ENCODE assay signal across 20 cellular contexts in the genomic region with DNA sequence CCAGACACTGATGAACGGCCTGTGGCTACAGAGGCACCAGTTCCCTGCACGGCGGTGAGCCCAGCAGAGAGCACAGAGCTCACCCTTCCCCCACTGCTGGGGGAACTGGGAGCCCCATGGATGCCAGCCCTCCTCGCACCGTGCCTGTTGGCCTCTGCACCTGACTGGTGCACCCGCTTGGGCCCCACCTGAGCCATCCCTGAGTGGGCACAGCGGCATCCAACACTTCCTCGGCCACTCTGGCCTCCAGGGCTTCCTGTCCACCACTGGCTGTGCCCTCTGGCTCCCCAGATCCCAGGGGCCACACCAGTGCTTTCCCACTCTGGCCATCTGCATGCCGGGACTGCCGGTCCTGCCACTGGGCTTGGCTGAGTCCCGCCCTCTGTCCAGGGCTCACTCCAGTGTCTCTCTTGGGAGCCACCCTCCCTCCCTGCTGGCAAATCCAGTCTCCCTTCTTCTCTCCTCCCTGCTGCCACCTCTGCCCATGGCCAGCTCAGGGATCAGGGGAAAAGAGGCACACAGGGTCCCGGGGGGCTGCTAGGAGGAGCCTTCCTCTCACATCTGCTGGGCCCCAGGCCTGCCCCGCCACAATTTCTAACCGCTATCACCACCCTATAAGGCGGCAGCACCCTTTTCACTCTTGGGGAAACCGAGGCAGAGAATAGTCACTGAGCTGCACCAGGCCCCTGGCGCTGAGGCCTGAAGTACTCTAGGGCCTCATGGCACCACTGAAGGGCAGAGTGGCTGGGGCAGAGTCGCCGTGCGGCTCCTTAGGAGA. TPM values are rescaled to one million over a fixed set of nuclear protein-coding genes. Genes with fewer than 3 reads are reported as not detected.
DNase-seq lines count a peak whose midpoint lies in the region; ATAC-seq and TF ChIP-seq lines count a peak whose summit lies in the region.
"Had no signal": no experiment of that assay in that cellular context is flagged by ENCODE, and none has a peak within 500 bp of the region (broad histone marks: within the 10 kb centered on the region; RNA-seq: fewer than 3 reads in every experiment).

No MANE protein-coding gene starts in this region.

- no peak overlapping the region for H3K4me3 ChIP-seq in upper lobe of left lung

- no peak overlapping the region for H3K4me3 Mint-ChIP-seq in activated naive CD4-positive, alpha-beta T cell treated with anti-CD3 and anti-CD28 coated beads for 36 hours
- no peak overlapping the region for H3K4me3 Mint-ChIP-seq in activated T-helper 17 cell treated with anti-CD3 and anti-CD28 coated beads, Interleukin-2, amount 50 U/mL, for 72 hours
- H3K4me3 Mint-ChIP-seq: nephron progenitor cell, type B pancreatic cell, WTC11 had no signal

- POLR2A ChIA-PET in RWPE1 (lab: Yijun Ruan, JAX; ENCODE audit: low non-redundant PET) = no interaction called here

- no peaks in the 10 kb centered on the region for H3K4me1 Mint-ChIP-seq in activated naive CD4-positive, alpha-beta T cell treated with anti-CD3 and anti-CD28 coated beads for 36 hours (ENCODE audit: low read depth)
- peaks cover 5% of the 10 kb centered on the region for H3K4me1 Mint-ChIP-seq in activated T-helper 17 cell treated with anti-CD3 and anti-CD28 coated beads, Interleukin-2, amount 50 U/mL, for 72 hours

- TF ChIP-seq CTCF in RWPE1 (conservative IDR thresholded peaks at IDR 0.05; ENCODE audit: low read depth) (no peak), upper lobe of left lung (IDR thresholded peaks at IDR 0.05) (no peak)

- H3K36me3 ChIP-seq in upper lobe of left lung = no peaks in the 10 kb centered on the region

- H3K27me3 Mint-ChIP-seq in activated naive CD4-positive, alpha-beta T cell treated with anti-CD3 and anti-CD28 coated beads for 36 hours (ENCODE audit: low read depth) = no peaks in the 10 kb centered on the region
- H3K27me3 Mint-ChIP-seq in activated T-helper 17 cell treated with anti-CD3 and anti-CD28 coated beads, Interleukin-2, amount 50 U/mL, for 72 hours = no peaks in the 10 kb centered on the region
- H3K27me3 Mint-ChIP-seq: type B pancreatic cell had no signal

- ATAC-seq in upper lobe of left lung (ENCODE audit: low FRiP score in 2 of 2) = no peak
- ATAC-seq in activated T-helper 17 cell treated with anti-CD3 and anti-CD28 coated beads, Interleukin-2, amount 50 U/mL, for 72 hours (replicated peaks) = no peak

- peaks cover 0 to 29% (median 11%) of the 10 kb centered on the region in 4 donors for H3K4me1 ChIP-seq in upper lobe of left lung

- H3K27me3 ChIP-seq in upper lobe of left lung = no peaks in the 10 kb centered on the region

- TF ChIP-seq EP300 in upper lobe of left lung (IDR thresholded peaks at IDR 0.05) = no peak

- no peaks in the 10 kb centered on the region for H3K9me3 Mint-ChIP-seq in activated naive CD4-positive, alpha-beta T cell treated with anti-CD3 and anti-CD28 coated beads for 36 hours
- H3K9me3 Mint-ChIP-seq in activated T-helper 17 cell treated with anti-CD3 and anti-CD28 coated beads, Interleukin-2, amount 50 U/mL, for 72 hours = no peaks in the 10 kb centered on the region
- H3K9me3 Mint-ChIP-seq: type B pancreatic cell had no signal

- DNase-seq in activated naive CD4-positive, alpha-beta T cell treated with anti-CD3 and anti-CD28 coated beads, Interleukin-2, amount 50 U/mL, for 16 hours = peak; percentile 7
- no peak for DNase-seq in activated naive CD4-positive, alpha-beta T cell treated with anti-CD3 and anti-CD28 coated beads for 36 hours
- DNase-seq in RWPE1 (ENCODE audit: low spot score) = no peak
- DNase-seq in iPS-NIHi11 (ENCODE audit: low spot score) = peak; percentile 13
- DNase-seq in upper lobe of left lung = peak; percentile 19 to 59
- no peak for DNase-seq in NCI-H524 (lab: John Stamatoyannopoulos, UW)
- no peak for DNase-seq in DMS153 (lab: John Stamatoyannopoulos, UW)
- DNase-seq: activated CD4-positive, alpha-beta T cell treated with anti-CD3 and anti-CD28 coated beads, Interleukin-2, amount 50 U/mL, for 4 hours; activated naive CD4-positive, alpha-beta T cell treated with Interleukin-2 at 50 U/mL for 16 hours; cortex of kidney; NCI-H1048; NCI-H1930; NCI-H2227 treated with DMSO at 0.1 percent for 48 hours; nephron progenitor cell; small intestine; stimulated activated CD4-positive, alpha-beta T cell treated with anti-CD3 and anti-CD28 coated beads, Interleukin-1b, Interleukin-23, amount 100 ng/mL, for 48 hours; T-helper 9 cell had no signal

- H3K27ac ChIP-seq in RWPE1 = peak overlapping the region; percentile 10; the same call in 1 of the 2 replicates
- no peak overlapping the region for H3K27ac ChIP-seq in upper lobe of left lung

- H3K9me3 ChIP-seq in upper lobe of left lung = no peaks in the 10 kb centered on the region

- no peak overlapping the region for H3K27ac Mint-ChIP-seq in activated naive CD4-positive, alpha-beta T cell treated with anti-CD3 and anti-CD28 coated beads for 36 hours
- H3K27ac Mint-ChIP-seq in activated T-helper 17 cell treated with anti-CD3 and anti-CD28 coated beads, Interleukin-2, amount 50 U/mL, for 72 hours = no peak overlapping the region
- H3K27ac Mint-ChIP-seq: nephron progenitor cell, type B pancreatic cell, WTC11 had no signal

- TF ChIP-seq POLR2A in upper lobe of left lung (IDR thresholded peaks at IDR 0.05) = no peak

- WGBS in upper lobe of left lung, 2 donors = 83 to 93% methylated on average over 8 to 15 of the region's 20 CpGs

- intact Hi-C loops in activated naive CD4-positive, alpha-beta T cell treated with anti-CD3 and anti-CD28 coated beads for 36 hours (cut with micrococcal nuclease) = no loop called here

- H3K36me3 Mint-ChIP-seq in activated naive CD4-positive, alpha-beta T cell treated with anti-CD3 and anti-CD28 coated beads for 36 hours (ENCODE audit: low read depth) = no peaks in the 10 kb centered on the region
- no peaks in the 10 kb centered on the region for H3K36me3 Mint-ChIP-seq in activated T-helper 17 cell treated with anti-CD3 and anti-CD28 coated beads, Interleukin-2, amount 50 U/mL, for 72 hours (ENCODE audit: low read depth)

- CTCF ChIA-PET in activated naive CD4-positive, alpha-beta T cell treated with anti-CD3 and anti-CD28 coated beads for 36 hours (lab: Charles Lee) = no interaction called here
- CTCF ChIA-PET in RWPE1 (lab: Yijun Ruan, JAX) = no interaction called here

RNA-seq across cellular contexts. Expression of gene GNB1L, which starts 33.0 kb away (rescaled TPM):
- total RNA-seq in activated naive CD4-positive, alpha-beta T cell treated with anti-CD3 and anti-CD28 coated beads for 36 hours = 1 to 10 TPM; 8.8 to 9.8 TPM
- 10 to 100 TPM in 1 of 6 donors, 1 to 10 TPM in 4, under 1 TPM in 1; 0.78 to 11.1 (median 6.8) TPM for total RNA-seq in upper lobe of left lung
- total RNA-seq in activated T-helper 17 cell treated with anti-CD3 and anti-CD28 coated beads, Interleukin-2, amount 50 U/mL, for 72 hours = 10 to 100 TPM; 10.8 to 14.4 TPM

RNA-seq across cellular contexts. Expression of gene RTL10, which starts 33.0 kb away (rescaled TPM):
- 10 to 100 TPM; 10.9 to 11.9 TPM for total RNA-seq in activated naive CD4-positive, alpha-beta T cell treated with anti-CD3 and anti-CD28 coated beads for 36 hours
- total RNA-seq in upper lobe of left lung = 10 to 100 TPM; 16.4 to 27.4 (median 24.1) TPM
- total RNA-seq in activated T-helper 17 cell treated with anti-CD3 and anti-CD28 coated beads, Interleukin-2, amount 50 U/mL, for 72 hours = 10 to 100 TPM; 13.0 to 16.4 TPM

Comparison
In these comparisons a context has a peak if more than half of its experiments do, and no peak if none do; other contexts are left out.
1. DNase-seq: peak in activated naive CD4-positive, alpha-beta T cell treated with anti-CD3 and anti-CD28 coated beads, Interleukin-2, amount 50 U/mL, for 16 hours (single experiment), iPS-NIHi11 (single experiment) and upper lobe of left lung (2 of 2); none in activated naive CD4-positive, alpha-beta T cell treated with anti-CD3 and anti-CD28 coated beads for 36 hours (single experiment), RWPE1 (single experiment), NCI-H524 (0 of 2) and DMS153 (single experiment).